ENCODE assay signal across 13 cellular contexts in the genomic region with DNA sequence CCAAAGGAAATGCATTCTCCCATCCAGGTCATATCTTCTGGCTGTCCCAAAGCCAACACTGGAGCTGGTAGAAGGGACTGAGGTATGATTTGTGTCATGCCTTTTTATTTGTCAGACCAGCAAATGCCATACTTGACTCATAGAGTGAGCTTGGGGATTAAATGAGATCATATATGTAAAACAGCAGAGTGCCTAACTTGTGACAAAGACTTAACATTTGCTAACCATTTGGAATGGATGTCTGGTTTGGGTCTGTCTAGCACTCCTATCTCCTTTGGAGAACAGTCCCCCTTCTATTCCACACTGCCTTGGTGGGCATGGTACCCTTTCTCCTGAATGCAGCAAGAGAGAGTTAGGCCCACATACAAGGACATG.
A peak's percentile ranks its signal among the peaks of the same experiment; 100 is the strongest.
DNase-seq lines count a peak whose midpoint lies in the region; ATAC-seq, FAIRE-seq and TF ChIP-seq lines count a peak whose summit lies in the region.
"Had no signal": no experiment of that assay in that cellular context is flagged by ENCODE, and none has a peak within 500 bp of the region (broad histone marks: within the 10 kb centered on the region; RNA-seq: fewer than 3 reads in every experiment).

No MANE protein-coding gene starts in this region.

- CTCF ChIA-PET in CD4-positive, alpha-beta T cell (lab: Charles Lee): interaction anchor here (1.0 to 7.0 kb wide), 4 partner anchors 13 to 276 kb away, joined by 3 to 86 read pairs (median 5); no protein-coding TSS in a partner anchor
- CTCF ChIA-PET in GM12878 (lab: Yijun Ruan, JAX): interaction anchor here (0.5 to 10.3 kb wide), 13 partner anchors 7 to 274 kb away, joined by 3 to 467 read pairs (median 35); partner anchors contain the start of gene AFTPH

- H3K4me3 Mint-ChIP-seq in CD4-positive, alpha-beta T cell: peak overlapping the region; percentile 84
- H3K4me3 Mint-ChIP-seq: nephron progenitor cell had no signal

- no peaks in the 10 kb centered on the region for H3K27me3 Mint-ChIP-seq in CD4-positive, alpha-beta T cell

- H3K9ac ChIP-seq in KMS-11 (no peak overlapping the region), GM12878 (ENCODE audit: control insufficient read depth, insufficient read depth, low read length) (peak overlapping the region; percentile 22; the same call in 1 of the 2 replicates)

- in situ Hi-C loops in GM12878 (cut with MboI): loop anchor here (5.0 kb wide), 2 partner anchors 188 to 273 kb away; no protein-coding TSS in a partner anchor

- RAD21 ChIA-PET in GM12878 (lab: Charles Lee; ENCODE audit: unreplicated experiment): interaction anchor here (0.7 to 9.6 kb wide), 27 partner anchors 13 to 353 kb away, joined by 3 to 358 read pairs (median 9); no protein-coding TSS in a partner anchor

- SMC1A ChIA-PET in GM12878 (lab: Charles Lee; ENCODE audit: uncharacterized antibody, unreplicated experiment): interaction anchor here (0.7 to 11.4 kb wide), 23 partner anchors 7 to 275 kb away, joined by 3 to 333 read pairs (median 21); no protein-coding TSS in a partner anchor

- H4K20me1 ChIP-seq in KMS-11 (ENCODE audit: insufficient read depth) (no peaks in the 10 kb centered on the region), GM12878 (ENCODE audit: control insufficient read depth, insufficient read depth) (no peaks in the 10 kb centered on the region)

- ATAC-seq in CD4-positive, alpha-beta T cell (ENCODE audit: poor library complexity): no peak
- ATAC-seq in GM19035 (IDR thresholded peaks at IDR 0.05; ENCODE audit: unreplicated experiment): peak; percentile 11
- peak; percentile 13 for ATAC-seq in GM12878
- no peak for ATAC-seq in GM21576 (IDR thresholded peaks at IDR 0.05; ENCODE audit: unreplicated experiment)

- BruUV-seq in GM12878 (replicated peaks; lab: Mats Ljungman, UMichigan): no TSS peak

- H3K9me3 Mint-ChIP-seq in CD4-positive, alpha-beta T cell: no peaks in the 10 kb centered on the region

- H3K9me3 ChIP-seq in CD4-positive, alpha-beta T cell (ENCODE audit: control insufficient read depth, low read length): no peaks in the 10 kb centered on the region
- no peaks in the 10 kb centered on the region; the same call in 2 of the 3 replicates for H3K9me3 ChIP-seq in GM12878 (replicated peaks; ENCODE audit: control insufficient read depth, insufficient read depth, low read length)

- 0 out of 4 replicates have a peak, but pooled peaks of 1 of the 2 experiments have one; percentile 9 for TF ChIP-seq EP300 in GM12878 (IDR thresholded peaks at IDR 0.05; ENCODE audit: borderline replicate concordance in 1 of 2, control insufficient read depth in 1 of 2, low read depth in 2 of 2, low read length in 2 of 2)

- peaks cover 55% of the 10 kb centered on the region for H3K4me1 Mint-ChIP-seq in CD4-positive, alpha-beta T cell (ENCODE audit: low read depth)

- TF ChIP-seq POLR2A in GM12878 (IDR thresholded peaks at IDR 0.05; ENCODE audit: low read depth, low read length): no peak

- no peaks in the 10 kb centered on the region for H3K27me3 ChIP-seq in CD4-positive, alpha-beta T cell (ENCODE audit: control insufficient read depth, insufficient read depth, low read length)
- H3K27me3 ChIP-seq in KMS-11 (ENCODE audit: insufficient read depth, low read depth) (peaks cover 5% of the 10 kb centered on the region; the same call in 1 of the 2 replicates), GM12878 (replicated peaks in 1 of 2; ENCODE audit: control insufficient read depth in 2 of 2, insufficient read depth in 2 of 2, low read length in 1 of 2) (no peaks in the 10 kb centered on the region)

- TF ChIP-seq CTCF in CD4-positive, alpha-beta T cell (IDR thresholded peaks at IDR 0.05): no peak
- TF ChIP-seq CTCF in KMS-11 (conservative IDR thresholded peaks at IDR 0.05; ENCODE audit: low read depth, low read length): no peak
- no peak for TF ChIP-seq CTCF in GM12878 (IDR thresholded peaks at IDR 0.05 in 2 of 3, conservative IDR thresholded peaks at IDR 0.05 in 1 of 3; ENCODE audit: control insufficient read depth in 2 of 3, extremely low read depth in 1 of 3, insufficient read depth in 1 of 3, low read depth in 3 of 3, low read length in 3 of 3)

- H3K4me3 ChIP-seq in KMS-11 (IDR thresholded peaks at IDR 0.05; ENCODE audit: insufficient read depth, low read depth, low read length): no peak overlapping the region
- 0 out of 2 replicates have a peak overlapping the region, but pooled peaks have one; percentile 36 for H3K4me3 ChIP-seq in GM12878
- H3K4me3 ChIP-seq: SK-N-MC had no signal

- intact Hi-C loops in CD4-positive, alpha-beta T cell (cut with DNase I, micrococcal nuclease): loop anchor here (5.0 to 10.0 kb wide), 3 partner anchors 121 to 631 kb away; no protein-coding TSS in a partner anchor
- intact Hi-C loops in GM12878 (cut with micrococcal nuclease; ENCODE audit: unreplicated experiment): loop anchor here (5.0 kb wide), 2 partner anchors 63 to 717 kb away; no protein-coding TSS in a partner anchor

- DNase-seq in CD4-positive, alpha-beta T cell: no peak
- DNase-seq in GM12878 (ENCODE audit: low read depth, low spot score) (no peak), NCI-H1417 (lab: John Stamatoyannopoulos, UW) (no peak), SW 1271 (lab: John Stamatoyannopoulos, UW) (no peak), NOMO-1 (lab: John Stamatoyannopoulos, UW; ENCODE audit: unreplicated experiment in 2 of 2) (no peak)
- DNase-seq: Kasumi-1, NCI-H2227 treated with DMSO at 0.1 percent for 48 hours, nephron progenitor cell had no signal

- H3K4me2 ChIP-seq in KMS-11: peak overlapping the region; percentile 45
- H3K4me2 ChIP-seq in GM12878 (ENCODE audit: control insufficient read depth, insufficient read depth): peak overlapping the region; percentile 83

- no peaks in the 10 kb centered on the region for H3K36me3 Mint-ChIP-seq in CD4-positive, alpha-beta T cell (ENCODE audit: low read depth)

- POLR2A ChIA-PET in CD4-positive, alpha-beta T cell (lab: Charles Lee): interaction anchor here (0.6 to 6.1 kb wide), 10 partner anchors 41 to 804 kb away, joined by 3 to 57 read pairs (median 4); no protein-coding TSS in a partner anchor
- POLR2A ChIA-PET in GM12878 (lab: Charles Lee): interaction anchor here (0.6 to 5.0 kb wide), 14 partner anchors 13 to 613 kb away, joined by 3 to 49 read pairs (median 5); no protein-coding TSS in a partner anchor

- H3K4me1 ChIP-seq in KMS-11 (ENCODE audit: low read depth, poor library complexity, severe bottlenecking) (peaks cover 44% of the 10 kb centered on the region), GM12878 (ENCODE audit: control insufficient read depth, insufficient read depth, low read length) (peaks cover 45% of the 10 kb centered on the region)

- peak overlapping the region; percentile 45 for H3K27ac ChIP-seq in CD4-positive, alpha-beta T cell (ENCODE audit: low read depth, low read length)
- H3K27ac ChIP-seq in KMS-11 (no peak overlapping the region), GM12878 (ENCODE audit: control insufficient read depth, insufficient read depth) (peak overlapping the region; percentile 65)
- H3K27ac ChIP-seq: SK-N-MC had no signal

- no peak for TF ChIP-seq RAD21 in GM12878 (IDR thresholded peaks at IDR 0.05; ENCODE audit: insufficient read depth, low read depth, low read length)

- H3K79me2 ChIP-seq in KMS-11 (ENCODE audit: insufficient read depth, low read depth): no peaks in the 10 kb centered on the region
- no peaks in the 10 kb centered on the region for H3K79me2 ChIP-seq in GM12878 (ENCODE audit: control insufficient read depth, insufficient read depth, low read length)

- H3K36me3 ChIP-seq in KMS-11 (ENCODE audit: insufficient read depth) (no peaks in the 10 kb centered on the region), GM12878 (ENCODE audit: control insufficient read depth in 2 of 2, insufficient read depth in 2 of 2, low read length in 1 of 2) (no peaks in the 10 kb centered on the region)

- peak overlapping the region; percentile 90 for H3K27ac Mint-ChIP-seq in CD4-positive, alpha-beta T cell
- H3K27ac Mint-ChIP-seq: nephron progenitor cell had no signal

- H2AFZ ChIP-seq in KMS-11 (ENCODE audit: low read depth): no peak overlapping the region
- H2AFZ ChIP-seq in GM12878 (ENCODE audit: control insufficient read depth, low read depth, low read length): no peak overlapping the region; the same call in 1 of the 2 replicates

- no peak for FAIRE-seq in GM12878 (lab: Jason Lieb, UNC)
- FAIRE-seq: islet of Langerhans had no signal

TF ChIP-seq in GM12878, 131 proteins besides CTCF, POLR2A, EP300 and RAD21 (continues in another document):
- TF ChIP-seq, protein P1, sequence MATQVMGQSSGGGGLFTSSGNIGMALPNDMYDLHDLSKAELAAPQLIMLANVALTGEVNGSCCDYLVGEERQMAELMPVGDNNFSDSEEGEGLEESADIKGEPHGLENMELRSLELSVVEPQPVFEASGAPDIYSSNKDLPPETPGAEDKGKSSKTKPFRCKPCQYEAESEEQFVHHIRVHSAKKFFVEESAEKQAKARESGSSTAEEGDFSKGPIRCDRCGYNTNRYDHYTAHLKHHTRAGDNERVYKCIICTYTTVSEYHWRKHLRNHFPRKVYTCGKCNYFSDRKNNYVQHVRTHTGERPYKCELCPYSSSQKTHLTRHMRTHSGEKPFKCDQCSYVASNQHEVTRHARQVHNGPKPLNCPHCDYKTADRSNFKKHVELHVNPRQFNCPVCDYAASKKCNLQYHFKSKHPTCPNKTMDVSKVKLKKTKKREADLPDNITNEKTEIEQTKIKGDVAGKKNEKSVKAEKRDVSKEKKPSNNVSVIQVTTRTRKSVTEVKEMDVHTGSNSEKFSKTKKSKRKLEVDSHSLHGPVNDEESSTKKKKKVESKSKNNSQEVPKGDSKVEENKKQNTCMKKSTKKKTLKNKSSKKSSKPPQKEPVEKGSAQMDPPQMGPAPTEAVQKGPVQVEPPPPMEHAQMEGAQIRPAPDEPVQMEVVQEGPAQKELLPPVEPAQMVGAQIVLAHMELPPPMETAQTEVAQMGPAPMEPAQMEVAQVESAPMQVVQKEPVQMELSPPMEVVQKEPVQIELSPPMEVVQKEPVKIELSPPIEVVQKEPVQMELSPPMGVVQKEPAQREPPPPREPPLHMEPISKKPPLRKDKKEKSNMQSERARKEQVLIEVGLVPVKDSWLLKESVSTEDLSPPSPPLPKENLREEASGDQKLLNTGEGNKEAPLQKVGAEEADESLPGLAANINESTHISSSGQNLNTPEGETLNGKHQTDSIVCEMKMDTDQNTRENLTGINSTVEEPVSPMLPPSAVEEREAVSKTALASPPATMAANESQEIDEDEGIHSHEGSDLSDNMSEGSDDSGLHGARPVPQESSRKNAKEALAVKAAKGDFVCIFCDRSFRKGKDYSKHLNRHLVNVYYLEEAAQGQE (IDR thresholded peaks at IDR 0.05; ENCODE audit: low read depth, low read length): no peak
- no peak for TF ChIP-seq TCF7 (IDR thresholded peaks at IDR 0.05; ENCODE audit: borderline replicate concordance)

Comparison
In these comparisons a context has a peak if more than half of its experiments do, and no peak if none do; other contexts are left out.
1. ATAC-seq: peak in GM19035 (single experiment) and GM12878 (single experiment); none in CD4-positive, alpha-beta T cell (single experiment) and GM21576 (single experiment).